8 cellular contexts compared by ENCODE assay signal in genomic region chr5:18745591-18745987, GRCh38.
A peak's percentile ranks its signal among the peaks of the same experiment; 100 is the strongest.
DNase-seq lines count a peak whose midpoint lies in the region; ATAC-seq and TF ChIP-seq lines count a peak whose summit lies in the region.

No MANE protein-coding gene starts in this region.

- H3K4me3 ChIP-seq in subcutaneous abdominal adipose tissue (ENCODE audit: low read depth in 1 of 5, low read length in 5 of 5) (peak overlapping the region; percentile 60 to 84 (median 74)), body of pancreas (no peak overlapping the region)

- H3K27me3 ChIP-seq in subcutaneous abdominal adipose tissue (ENCODE audit: control insufficient read depth in 5 of 5, insufficient read depth in 4 of 5, low read length in 5 of 5): no peaks in the 10 kb centered on the region
- no peaks in the 10 kb centered on the region for H3K27me3 ChIP-seq in body of pancreas

- no peaks in the 10 kb centered on the region for H3K36me3 ChIP-seq in subcutaneous abdominal adipose tissue (ENCODE audit: control insufficient read depth in 5 of 5, insufficient read depth in 5 of 5, low read length in 5 of 5)
- H3K36me3 ChIP-seq in body of pancreas (replicated peaks in 1 of 2; ENCODE audit: insufficient read depth in 1 of 2, low read depth in 2 of 2): no peaks in the 10 kb centered on the region

- H3K9me3 ChIP-seq in subcutaneous abdominal adipose tissue (ENCODE audit: control insufficient read depth in 5 of 5, low read length in 5 of 5): peaks cover 0 to under 1% (median 0%) of the 10 kb centered on the region in 5 donors
- no peaks in the 10 kb centered on the region for H3K9me3 ChIP-seq in body of pancreas

- peak overlapping the region; percentile 72 for H3K4me3 Mint-ChIP-seq in Calu3 (ENCODE audit: low read depth, unreplicated experiment)

- H3K36me3 Mint-ChIP-seq in Calu3 (ENCODE audit: insufficient read depth, unreplicated experiment): peaks cover 13% of the 10 kb centered on the region

- peaks cover 0 to 6% (median 0%) of the 10 kb centered on the region in 5 donors for H3K4me1 ChIP-seq in subcutaneous abdominal adipose tissue (ENCODE audit: control insufficient read depth in 5 of 5, insufficient read depth in 5 of 5, low read length in 5 of 5)
- H3K4me1 ChIP-seq in body of pancreas: no peaks in the 10 kb centered on the region

- ATAC-seq in GM19438 (IDR thresholded peaks at IDR 0.05; ENCODE audit: low read depth, unreplicated experiment): peak; percentile 38
- ATAC-seq in HG03439 (IDR thresholded peaks at IDR 0.05; ENCODE audit: unreplicated experiment): peak; percentile 26
- ATAC-seq in Right ventricle myocardium superior (ENCODE audit: poor library complexity): peak; percentile 49
- no peak for ATAC-seq in body of pancreas

- WGBS in body of pancreas, 2 donors: 62 to 79% methylated on average over 7 of the region's 7 CpGs

- DNase-seq in Calu3 (peak; percentile 18), SHP77 (lab: John Stamatoyannopoulos, UW) (peak; percentile 67 to 69), Right ventricle myocardium superior (no peak), Ammon's horn (ENCODE audit: low spot score) (no peak), body of pancreas (no peak)

- H3K27ac ChIP-seq in subcutaneous abdominal adipose tissue (ENCODE audit: low read depth, low read length) (peak overlapping the region; percentile 54), body of pancreas (peak overlapping the region in 2 of 4 donors; percentile 40 to 61)

- CTCF ChIA-PET in Calu3 (lab: Charles Lee): no interaction called here

- TF ChIP-seq POLR2A in body of pancreas (IDR thresholded peaks at IDR 0.05): no peak

- TSS peak; percentile 78 for BruUV-seq in Calu3 (replicated peaks; lab: Mats Ljungman, UMichigan)

- peak overlapping the region; percentile 70 for H3K27ac Mint-ChIP-seq in Calu3 (ENCODE audit: unreplicated experiment)

- H3K9ac ChIP-seq in subcutaneous abdominal adipose tissue (ENCODE audit: low read length in 5 of 5): peak overlapping the region in 4 of 5 donors; percentile 38 to 71 (median 60)

- intact Hi-C loops in Calu3 (cut with micrococcal nuclease; ENCODE audit: unreplicated experiment): no loop called here
- intact Hi-C loops in Right ventricle myocardium superior (cut with DNase I): no loop called here
- intact Hi-C loops in body of pancreas (cut with DNase I): no loop called here

- H3K4me1 Mint-ChIP-seq in Calu3 (ENCODE audit: low read depth, unreplicated experiment): no peaks in the 10 kb centered on the region

- peaks cover 6% of the 10 kb centered on the region for H3K9me3 Mint-ChIP-seq in Calu3 (ENCODE audit: low read depth, unreplicated experiment)

- H3K27me3 Mint-ChIP-seq in Calu3 (ENCODE audit: unreplicated experiment): no peaks in the 10 kb centered on the region

- no peak for TF ChIP-seq CTCF in Calu3 (IDR thresholded peaks at IDR 0.05; ENCODE audit: unreplicated experiment)
- no peak for TF ChIP-seq CTCF in body of pancreas (IDR thresholded peaks at IDR 0.05)

Comparison
In these comparisons a context has a peak if more than half of its experiments do, and no peak if none do; other contexts are left out.
1. DNase-seq: peak in Calu3 (single experiment) and SHP77 (2 of 2); none in Right ventricle myocardium superior (single experiment), Ammon's horn (single experiment) and body of pancreas (0 of 4).
2. H3K4me3 ChIP-seq: peak in subcutaneous abdominal adipose tissue (5 of 5); none in body of pancreas (0 of 2).